In the genomic region with DNA sequence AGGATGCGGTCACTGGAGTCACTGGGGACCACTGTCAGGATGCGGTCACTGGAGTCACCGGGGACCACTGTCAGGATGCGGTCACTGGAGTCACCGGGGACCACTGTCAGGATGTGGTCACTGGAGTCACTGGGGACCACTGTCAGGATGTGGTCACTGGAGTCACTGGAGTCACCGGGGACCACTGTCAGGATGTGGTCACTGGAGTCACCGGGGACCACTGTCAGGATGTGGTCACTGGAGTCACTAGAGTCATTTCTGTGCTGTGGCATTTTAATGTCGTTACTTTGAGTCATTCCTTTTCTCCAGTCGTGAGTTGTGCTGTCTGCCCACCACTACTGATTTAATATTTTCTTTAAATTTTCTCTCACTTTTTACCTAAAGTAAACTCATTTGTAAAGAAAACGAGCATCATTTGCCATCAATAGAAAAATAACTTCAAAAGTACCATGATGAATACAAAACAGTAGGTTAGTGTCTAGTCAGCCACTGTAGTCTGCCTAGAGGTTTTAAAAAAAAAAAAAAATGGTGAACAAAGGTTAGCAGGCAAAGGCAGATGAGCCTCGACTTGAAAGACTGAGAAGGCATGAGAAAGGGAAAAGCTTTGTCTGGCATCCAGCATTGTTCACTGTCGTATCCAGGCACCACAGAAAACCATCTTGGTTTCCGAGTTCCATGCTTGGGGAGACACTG, we compare ENCODE assay signal across 13 cellular contexts.
A peak's percentile ranks its signal among the peaks of the same experiment; 100 is the strongest.
DNase-seq lines count a peak whose midpoint lies in the region; ATAC-seq, FAIRE-seq and TF ChIP-seq lines count a peak whose summit lies in the region.
"Had no signal": no experiment of that assay in that cellular context is flagged by ENCODE, and none has a peak within 500 bp of the region (broad histone marks: within the 10 kb centered on the region; RNA-seq: fewer than 3 reads in every experiment).

No MANE protein-coding gene starts in this region.

- TF ChIP-seq CTCF in PC-3 (conservative IDR thresholded peaks at IDR 0.05; ENCODE audit: low read depth, low read length) (no peak), MM.1S (IDR thresholded peaks at IDR 0.05; ENCODE audit: low read length) (no peak)

- H3K9ac ChIP-seq in PC-3 (ENCODE audit: low read length) (no peak overlapping the region), MM.1S (ENCODE audit: low read length) (no peak overlapping the region)

- no peak for ATAC-seq in PC-3
- ATAC-seq: A549, left colon had no signal

- FAIRE-seq in RCC 7860 (lab: Jason Lieb, UNC), result peak; percentile 39
- FAIRE-seq: A549 had no signal

- H2AFZ ChIP-seq in PC-3 (ENCODE audit: low read length), result no peak overlapping the region
- H2AFZ ChIP-seq in MM.1S (ENCODE audit: low read length), result no peak overlapping the region

- H3K4me3 Mint-ChIP-seq in activated naive CD8-positive, alpha-beta T cell, result peak overlapping the region; percentile 4

- DNase-seq in NCI-H2171 treated with DMSO at 0.1 percent for 48 hours (lab: John Stamatoyannopoulos, UW) (peak; percentile 19), NCI-H2171 (lab: John Stamatoyannopoulos, UW) (no peak), RCC 7860 (ENCODE audit: low spot score) (peak; percentile 64), PC-3 (no peak), HUDEP-2 (lab: John Stamatoyannopoulos, UW; ENCODE audit: unreplicated experiment in 76 of 76) (no peak), MM.1S (no peak)
- DNase-seq in stimulated activated CD8-positive, alpha-beta memory T cell treated with anti-CD3 and anti-CD28 coated beads, Interleukin-4, amount 100 ng/mL, for 24 hours (ENCODE audit: low read depth), result peak; percentile 19
- DNase-seq: left colon, NCI-H2081 treated with DMSO at 0.1 percent for 48 hours, SJCRH30, tibial artery had no signal

- H3K27me3 Mint-ChIP-seq in activated naive CD8-positive, alpha-beta T cell, result no peaks in the 10 kb centered on the region

- H3K27me3 ChIP-seq in PC-3 (ENCODE audit: low read length) (no peaks in the 10 kb centered on the region), MM.1S (replicated peaks; ENCODE audit: insufficient read depth, low read length) (no peaks in the 10 kb centered on the region)
- H3K27me3 ChIP-seq: SJCRH30, tibial artery had no signal

- no peaks in the 10 kb centered on the region for H3K36me3 Mint-ChIP-seq in activated naive CD8-positive, alpha-beta T cell

- H3F3A ChIP-seq in PC-3 (ENCODE audit: low read length, unreplicated experiment) (no peaks in the 10 kb centered on the region), MM.1S (ENCODE audit: insufficient read depth, low read length) (no peaks in the 10 kb centered on the region)

- no peaks in the 10 kb centered on the region for H3K36me3 ChIP-seq in PC-3 (ENCODE audit: low read depth, low read length)
- no peaks in the 10 kb centered on the region for H3K36me3 ChIP-seq in MM.1S (replicated peaks; ENCODE audit: insufficient read depth, low read length)
- H3K36me3 ChIP-seq: SJCRH30, tibial artery had no signal

- H3K27ac ChIP-seq in PC-3 (ENCODE audit: low read length) (no peak overlapping the region), MM.1S (ENCODE audit: low read length) (no peak overlapping the region)
- H3K27ac ChIP-seq: A549, SJCRH30, tibial artery had no signal

- H3K4me2 ChIP-seq in PC-3 (ENCODE audit: low read length) (no peak overlapping the region), MM.1S (ENCODE audit: low read depth, low read length) (no peak overlapping the region)
- H3K4me2 ChIP-seq: A549 had no signal

- H3K9me3 Mint-ChIP-seq in activated naive CD8-positive, alpha-beta T cell (ENCODE audit: low read depth), result no peaks in the 10 kb centered on the region

- H3K27ac Mint-ChIP-seq in activated naive CD8-positive, alpha-beta T cell, result peak overlapping the region; percentile 81

- intact Hi-C loops in PC-3 (cut with micrococcal nuclease), result no loop called here

- H4K20me1 ChIP-seq in PC-3 (ENCODE audit: low read length) (no peaks in the 10 kb centered on the region), MM.1S (ENCODE audit: insufficient read depth, low read length) (no peaks in the 10 kb centered on the region)

- H3K4me1 ChIP-seq in PC-3 (ENCODE audit: insufficient read depth, low read length) (no peaks in the 10 kb centered on the region), MM.1S (ENCODE audit: low read length) (no peaks in the 10 kb centered on the region)

- POLR2A ChIA-PET in PC-3 (lab: Charles Lee; ENCODE audit: unreplicated experiment), result no interaction called here

- H3K9me2 ChIP-seq in PC-3 (replicated peaks; ENCODE audit: low read length) (no peaks in the 10 kb centered on the region), MM.1S (replicated peaks; ENCODE audit: insufficient read depth, low read length) (no peaks in the 10 kb centered on the region)

- no TSS peak for BruUV-seq in PC-3 (replicated peaks; lab: Mats Ljungman, UMichigan)

- H3K4me1 Mint-ChIP-seq in activated naive CD8-positive, alpha-beta T cell (ENCODE audit: low read depth), result peaks cover 15% of the 10 kb centered on the region

- H3K4me3 ChIP-seq in PC-3 (ENCODE audit: low read length), result no peak overlapping the region
- H3K4me3 ChIP-seq in MM.1S (ENCODE audit: low read length), result no peak overlapping the region
- H3K4me3 ChIP-seq: A549, SJCRH30, tibial artery had no signal

- H3K79me2 ChIP-seq in PC-3 (ENCODE audit: low read length), result no peaks in the 10 kb centered on the region
- H3K79me2 ChIP-seq in MM.1S (ENCODE audit: low read length), result peaks cover 33% of the 10 kb centered on the region

- no peaks in the 10 kb centered on the region for H3K9me3 ChIP-seq in PC-3 (ENCODE audit: low read length)
- no peaks in the 10 kb centered on the region for H3K9me3 ChIP-seq in MM.1S (replicated peaks; ENCODE audit: insufficient read depth, low read length)
- H3K9me3 ChIP-seq: A549, SJCRH30, tibial artery had no signal

- CTCF ChIA-PET in PC-3 (lab: Charles Lee), result no interaction called here

Comparison
In these comparisons a context has a peak if more than half of its experiments do, and no peak if none do; other contexts are left out.
1. DNase-seq: peak in NCI-H2171 treated with DMSO at 0.1 percent for 48 hours (single experiment), RCC 7860 (single experiment) and stimulated activated CD8-positive, alpha-beta memory T cell treated with anti-CD3 and anti-CD28 coated beads, Interleukin-4, amount 100 ng/mL, for 24 hours (single experiment); none in NCI-H2171 (single experiment), PC-3 (single experiment), HUDEP-2 (0 of 76) and MM.1S (single experiment).